22 cellular contexts compared by ENCODE assay signal in genomic region chr3:164498917-164499316, GRCh38.
"Had no signal": no experiment of that assay in that cellular context is flagged by ENCODE, and none has a peak within 500 bp of the region (broad histone marks: within the 10 kb centered on the region; RNA-seq: fewer than 3 reads in every experiment).

No MANE protein-coding gene starts in this region.

- H3K27ac ChIP-seq: heart left ventricle, parathyroid adenoma, spleen, tibial nerve had no signal

- H3K4me1 ChIP-seq: heart left ventricle, parathyroid adenoma, spleen, tibial nerve had no signal

- DNase-seq: activated CD4-positive, alpha-beta memory T cell treated with anti-CD3 and anti-CD28 coated beads, Interleukin-2, amount 10 ng/mL, durations not matched to agents 7 days and 5 days; activated CD4-positive, alpha-beta T cell treated with anti-CD3 and anti-CD28 coated beads for 1 hour; activated CD4-positive, alpha-beta T cell treated with anti-CD3 and anti-CD28 coated beads, Interleukin-2, amount 10 ng/mL, durations not matched to agents 7 days and 5 days; activated CD8-positive, alpha-beta memory T cell treated with anti-CD3 and anti-CD28 coated beads, Interleukin-2, amount 50 U/mL, for 48 hours; activated gamma-delta T cell treated with Interleukin-2 at 50 U/mL for 16 hours; activated naive CD4-positive, alpha-beta T cell treated with anti-CD3 and anti-CD28 coated beads, Interleukin-2, amount 50 U/mL, for 16 hours; activated T-cell treated with anti-CD3 and anti-CD28 coated beads, Interleukin-2, amount 50 U/mL, for 24 hours; amniotic stem cell; caudate nucleus; heart left ventricle; kidney glomerular epithelial cell; naive thymus-derived CD4-positive, alpha-beta T cell; right cardiac atrium; spleen; stimulated activated naive CD4-positive, alpha-beta T cell treated with Interleukin-2 at 50 U/mL for 16 hours; T-helper 17 cell; T1000 had no signal

- H3K27me3 ChIP-seq: heart left ventricle, spleen, tibial nerve had no signal

- ATAC-seq: heart left ventricle; naive thymus-derived CD4-positive, alpha-beta T cell; right cardiac atrium; T-helper 17 cell; WTC11 had no signal

- FAIRE-seq: astrocyte, endothelial cell of umbilical vein had no signal

- H3K36me3 ChIP-seq: heart left ventricle, spleen, tibial nerve had no signal

- H3K9me3 ChIP-seq: tibial nerve had no signal

- H3K4me3 ChIP-seq: heart left ventricle, spleen, tibial nerve had no signal
